Comparison of ENCODE assay signal across 37 cellular contexts in genomic region chr11:36688132-36688531, GRCh38.
"Had no signal": no experiment of that assay in that cellular context is flagged by ENCODE, and none has a peak within 500 bp of the region (broad histone marks: within the 10 kb centered on the region; RNA-seq: fewer than 3 reads in every experiment).

No MANE protein-coding gene starts in this region.

- H3K4me3 Mint-ChIP-seq: activated CD4-positive, alpha-beta memory T cell treated with anti-CD3 and anti-CD28 coated beads, Interleukin-2, amount 10 ng/mL, durations not matched to agents 7 days and 5 days; activated CD4-positive, alpha-beta T cell treated with anti-CD3 and anti-CD28 coated beads for 36 hours; activated CD4-positive, alpha-beta T cell treated with anti-CD3 and anti-CD28 coated beads, Interleukin-2, amount 10 ng/mL, durations not matched to agents 7 days and 5 days; activated CD8-positive, alpha-beta memory T cell treated with anti-CD3 and anti-CD28 coated beads, Interleukin-2, amount 10 ng/mL, durations not matched to agents 7 days and 5 days; activated CD8-positive, alpha-beta T cell treated with anti-CD3 and anti-CD28 coated beads, Interleukin-2, amount 10 ng/mL, durations not matched to agents 7 days and 5 days; activated naive CD4-positive, alpha-beta T cell treated with anti-CD3 and anti-CD28 coated beads for 36 hours; activated naive CD8-positive, alpha-beta T cell treated with anti-CD3 and anti-CD28 coated beads for 36 hours; activated T-cell treated with anti-CD3 and anti-CD28 coated beads, Interleukin-2, amount 50 U/mL, for 4 hours; activated T-cell treated with anti-CD3 and anti-CD28 coated beads, Interleukin-2, amount 50 U/mL, for 72 hours; activated T-helper 1 cell treated with anti-CD3 and anti-CD28 coated beads, Interleukin-12 subunit alpha, Interleukin-12 subunit beta, Interleukin-2, Interleukin-4 antibody, amounts not matched to agents 30 ng/mL and 10 ng/mL and 1 ng/mL, durations not matched to agents 14 hours and 24 hours and 36 hours; activated T-helper 17 cell treated with anti-CD3 and anti-CD28 coated beads, Interleukin-2, amount 50 U/mL, for 72 hours; T-helper 1 cell treated with Interleukin-12 subunit alpha and Interleukin-12 subunit beta and Interleukin-4 antibody, amounts not matched to agents 30 μg/mL and 1 μg/mL, for 36 hours; T-helper 2 cell treated with Interferon-gamma antibody and Interleukin-4, amounts not matched to agents 5 μg/mL and 100 μg/mL, for 36 hours; WTC11 had no signal

- H3K36me3 ChIP-seq: adrenal gland, brain microvascular endothelial cell, breast epithelium had no signal

- H3K9me3 ChIP-seq: adrenal gland, body of pancreas, breast epithelium had no signal

- H3K9me3 Mint-ChIP-seq: activated CD4-positive, alpha-beta memory T cell treated with anti-CD3 and anti-CD28 coated beads, Interleukin-2, amount 10 ng/mL, durations not matched to agents 7 days and 5 days; activated CD4-positive, alpha-beta T cell treated with anti-CD3 and anti-CD28 coated beads, Interleukin-2, amount 10 ng/mL, durations not matched to agents 7 days and 5 days; activated naive CD4-positive, alpha-beta T cell treated with anti-CD3 and anti-CD28 coated beads for 36 hours; activated naive CD4-positive, alpha-beta T cell treated with anti-CD3 and anti-CD28 coated beads, Interleukin-2, amount 50 U/mL, for 72 hours; activated T-cell treated with anti-CD3 and anti-CD28 coated beads, Interleukin-2, amount 50 U/mL, for 4 hours; activated T-cell treated with anti-CD3 and anti-CD28 coated beads, Interleukin-2, amount 50 U/mL, for 72 hours; activated T-helper 1 cell treated with anti-CD3 and anti-CD28 coated beads, Interleukin-12 subunit alpha, Interleukin-12 subunit beta, Interleukin-2, Interleukin-4 antibody, amounts not matched to agents 30 ng/mL and 10 ng/mL and 1 ng/mL, durations not matched to agents 14 hours and 24 hours and 36 hours; activated T-helper 17 cell treated with anti-CD3 and anti-CD28 coated beads, Interleukin-2, amount 50 U/mL, for 72 hours; T-helper 1 cell treated with Interleukin-12 subunit alpha and Interleukin-12 subunit beta and Interleukin-4 antibody, amounts not matched to agents 30 μg/mL and 1 μg/mL, for 36 hours; T-helper 2 cell treated with Interferon-gamma antibody and Interleukin-4, amounts not matched to agents 5 μg/mL and 100 μg/mL, for 36 hours had no signal

- ATAC-seq: activated CD4-positive, alpha-beta T cell treated with anti-CD3 and anti-CD28 coated beads for 36 hours; activated CD4-positive, CD25-positive, alpha-beta regulatory T cell treated with anti-CD3 and anti-CD28 coated beads, Interleukin-2, amount 50 U/mL, for 24 hours; activated CD8-positive, alpha-beta memory T cell treated with anti-CD3 and anti-CD28 coated beads, Interleukin-2, amount 10 ng/mL, durations not matched to agents 7 days and 5 days; activated CD8-positive, alpha-beta T cell treated with anti-CD3 and anti-CD28 coated beads, Interleukin-2, amount 10 ng/mL, durations not matched to agents 7 days and 5 days; activated naive CD4-positive, alpha-beta T cell treated with anti-CD3 and anti-CD28 coated beads, Interleukin-2, amount 50 U/mL, for 72 hours; activated T-cell treated with anti-CD3 and anti-CD28 coated beads, Interleukin-2, amount 50 U/mL, for 4 hours; activated T-cell treated with anti-CD3 and anti-CD28 coated beads, Interleukin-2, amount 50 U/mL, for 72 hours; activated T-helper 17 cell treated with anti-CD3 and anti-CD28 coated beads, Interleukin-2, amount 50 U/mL, for 72 hours; body of pancreas; WTC11 had no signal

- H3K4me1 Mint-ChIP-seq: activated CD4-positive, alpha-beta memory T cell treated with anti-CD3 and anti-CD28 coated beads, Interleukin-2, amount 10 ng/mL, durations not matched to agents 7 days and 5 days; activated CD8-positive, alpha-beta memory T cell treated with anti-CD3 and anti-CD28 coated beads, Interleukin-2, amount 10 ng/mL, durations not matched to agents 7 days and 5 days; activated T-helper 17 cell treated with anti-CD3 and anti-CD28 coated beads, Interleukin-2, amount 50 U/mL, for 72 hours; WTC11 had no signal

- H3K4me3 ChIP-seq: adrenal gland, body of pancreas, breast epithelium had no signal

- H3K4me1 ChIP-seq: adrenal gland, breast epithelium had no signal

- H3K36me3 Mint-ChIP-seq: activated CD8-positive, alpha-beta memory T cell treated with anti-CD3 and anti-CD28 coated beads, Interleukin-2, amount 10 ng/mL, durations not matched to agents 7 days and 5 days; activated naive CD4-positive, alpha-beta T cell treated with anti-CD3 and anti-CD28 coated beads, Interleukin-2, amount 50 U/mL, for 72 hours; activated naive CD8-positive, alpha-beta T cell treated with anti-CD3 and anti-CD28 coated beads for 36 hours had no signal

- H3K27me3 ChIP-seq: adrenal gland, body of pancreas, brain microvascular endothelial cell had no signal

- DNase-seq: activated CD4-positive, alpha-beta memory T cell treated with anti-CD3 and anti-CD28 coated beads, Interleukin-2, amount 10 ng/mL, durations not matched to agents 7 days and 5 days; activated CD4-positive, alpha-beta T cell treated with anti-CD3 and anti-CD28 coated beads for 1 hour; activated CD4-positive, alpha-beta T cell treated with anti-CD3 and anti-CD28 coated beads for 36 hours; activated CD4-positive, alpha-beta T cell treated with anti-CD3 and anti-CD28 coated beads for 48 hours; activated CD4-positive, alpha-beta T cell treated with anti-CD3 and anti-CD28 coated beads, Interleukin-2, amount 10 ng/mL, durations not matched to agents 7 days and 5 days; activated CD4-positive, alpha-beta T cell treated with anti-CD3 and anti-CD28 coated beads, Interleukin-2, amount 50 U/mL, for 48 hours; activated CD4-positive, CD25-positive, alpha-beta regulatory T cell; activated CD8-positive, alpha-beta memory T cell treated with anti-CD3 and anti-CD28 coated beads for 24 hours; activated CD8-positive, alpha-beta memory T cell treated with anti-CD3 and anti-CD28 coated beads, Interleukin-2, amount 10 ng/mL, durations not matched to agents 7 days and 5 days; activated CD8-positive, alpha-beta memory T cell treated with anti-CD3 and anti-CD28 coated beads, Interleukin-2, amount 50 U/mL, for 48 hours; activated CD8-positive, alpha-beta T cell treated with anti-CD3 and anti-CD28 coated beads, Interleukin-2, amount 10 ng/mL, durations not matched to agents 7 days and 5 days; activated effector memory CD4-positive, alpha-beta T cell treated with anti-CD3 and anti-CD28 coated beads, Interleukin-2, amount 50 U/mL, for 16 hours; activated gamma-delta T cell treated with Interleukin-2 at 50 U/mL for 16 hours; activated naive CD4-positive, alpha-beta T cell; activated naive CD4-positive, alpha-beta T cell treated with anti-CD3 and anti-CD28 coated beads for 36 hours; activated naive CD4-positive, alpha-beta T cell treated with anti-CD3 and anti-CD28 coated beads, Interleukin-2, amount 50 U/mL, for 16 hours; activated naive CD8-positive, alpha-beta T cell treated with anti-CD3 and anti-CD28 coated beads for 36 hours; activated T-cell treated with anti-CD3 and anti-CD28 coated beads, Interleukin-2, amount 50 U/mL, for 4 hours; activated T-cell treated with anti-CD3 and anti-CD28 coated beads, Interleukin-2, amount 50 U/mL, for 72 hours; adrenal gland; amniotic stem cell; aorta; body of pancreas; brain microvascular endothelial cell; central memory CD4-positive, alpha-beta T cell; T-helper 1 cell; T-helper 2 cell; T-helper 9 cell had no signal

- H3K27ac Mint-ChIP-seq: activated CD4-positive, alpha-beta memory T cell treated with anti-CD3 and anti-CD28 coated beads, Interleukin-2, amount 10 ng/mL, durations not matched to agents 7 days and 5 days; activated CD4-positive, alpha-beta T cell treated with anti-CD3 and anti-CD28 coated beads for 36 hours; activated CD4-positive, alpha-beta T cell treated with anti-CD3 and anti-CD28 coated beads, Interleukin-2, amount 10 ng/mL, durations not matched to agents 7 days and 5 days; activated CD8-positive, alpha-beta memory T cell treated with anti-CD3 and anti-CD28 coated beads, Interleukin-2, amount 10 ng/mL, durations not matched to agents 7 days and 5 days; activated CD8-positive, alpha-beta T cell treated with anti-CD3 and anti-CD28 coated beads, Interleukin-2, amount 10 ng/mL, durations not matched to agents 7 days and 5 days; activated naive CD4-positive, alpha-beta T cell treated with anti-CD3 and anti-CD28 coated beads for 36 hours; activated naive CD4-positive, alpha-beta T cell treated with anti-CD3 and anti-CD28 coated beads, Interleukin-2, amount 50 U/mL, for 72 hours; activated naive CD8-positive, alpha-beta T cell treated with anti-CD3 and anti-CD28 coated beads for 36 hours; activated T-cell treated with anti-CD3 and anti-CD28 coated beads, Interleukin-2, amount 50 U/mL, for 72 hours; activated T-helper 1 cell treated with anti-CD3 and anti-CD28 coated beads, Interleukin-12 subunit alpha, Interleukin-12 subunit beta, Interleukin-2, Interleukin-4 antibody, amounts not matched to agents 30 ng/mL and 10 ng/mL and 1 ng/mL, durations not matched to agents 14 hours and 24 hours and 36 hours; activated T-helper 17 cell treated with anti-CD3 and anti-CD28 coated beads, Interleukin-2, amount 50 U/mL, for 72 hours; T-helper 1 cell treated with Interleukin-12 subunit alpha and Interleukin-12 subunit beta and Interleukin-4 antibody, amounts not matched to agents 30 μg/mL and 1 μg/mL, for 36 hours; T-helper 2 cell treated with Interferon-gamma antibody and Interleukin-4, amounts not matched to agents 5 μg/mL and 100 μg/mL, for 36 hours; WTC11 had no signal

- H3K27ac ChIP-seq: adrenal gland, body of pancreas, brain microvascular endothelial cell, breast epithelium, VCaP had no signal
